17 cellular contexts compared by ENCODE assay signal in genomic region chrX:86295293-86295692, GRCh38.
"Had no signal": no experiment of that assay in that cellular context is flagged by ENCODE, and none has a peak within 500 bp of the region (broad histone marks: within the 10 kb centered on the region; RNA-seq: fewer than 3 reads in every experiment).

No MANE protein-coding gene starts in this region.

- DNase-seq: activated B cell treated with CpG ODN at 0.5 μM for 24 hours; activated CD4-positive, alpha-beta T cell treated with anti-CD3 and anti-CD28 coated beads, Interleukin-2, amount 10 ng/mL, durations not matched to agents 7 days and 5 days; activated CD8-positive, alpha-beta memory T cell treated with anti-CD3 and anti-CD28 coated beads for 24 hours; activated naive CD8-positive, alpha-beta T cell treated with anti-CD3 and anti-CD28 coated beads for 36 hours; amygdala; body of pancreas; central memory CD4-positive, alpha-beta T cell; colonic mucosa; effector CD4-positive, alpha-beta T cell; esophagus squamous epithelium; left colon; lower lobe of right lung; ovary; trophoblast cell had no signal

- H3K27ac ChIP-seq: body of pancreas, colonic mucosa, esophagus squamous epithelium, lower lobe of right lung, ovary, suprapubic skin had no signal

- H3K36me3 Mint-ChIP-seq: activated naive CD8-positive, alpha-beta T cell treated with anti-CD3 and anti-CD28 coated beads for 36 hours had no signal

- H3K9me3 ChIP-seq: body of pancreas, colonic mucosa, esophagus squamous epithelium, lower lobe of right lung, ovary, suprapubic skin had no signal

- H3K4me1 ChIP-seq: body of pancreas, colonic mucosa, esophagus squamous epithelium, lower lobe of right lung, suprapubic skin had no signal

- H3K9me3 Mint-ChIP-seq: activated B cell treated with CpG ODN at 0.5 μM for 24 hours; activated CD4-positive, alpha-beta T cell treated with anti-CD3 and anti-CD28 coated beads, Interleukin-2, amount 10 ng/mL, durations not matched to agents 7 days and 5 days; activated T-helper 1 cell treated with anti-CD3 and anti-CD28 coated beads, Interleukin-12 subunit alpha, Interleukin-12 subunit beta, Interleukin-2, Interleukin-4 antibody, amounts not matched to agents 30 ng/mL and 10 ng/mL and 1 ng/mL, durations not matched to agents 14 hours and 24 hours and 36 hours; stimulated activated naive CD8-positive, alpha-beta T cell treated with anti-CD3 and anti-CD28 coated beads, Interleukin-15, Interleukin-2, amounts not matched to agents 100 ng/mL and 50 ng/mL, for 24 hours had no signal

- H3K4me3 ChIP-seq: body of pancreas, colonic mucosa, esophagus squamous epithelium, lower lobe of right lung, ovary, suprapubic skin had no signal

- H3K27ac Mint-ChIP-seq: activated B cell treated with CpG ODN at 0.5 μM for 24 hours; activated CD4-positive, alpha-beta T cell treated with anti-CD3 and anti-CD28 coated beads, Interleukin-2, amount 10 ng/mL, durations not matched to agents 7 days and 5 days; activated naive CD8-positive, alpha-beta T cell treated with anti-CD3 and anti-CD28 coated beads for 36 hours; activated T-helper 1 cell treated with anti-CD3 and anti-CD28 coated beads, Interleukin-12 subunit alpha, Interleukin-12 subunit beta, Interleukin-2, Interleukin-4 antibody, amounts not matched to agents 30 ng/mL and 10 ng/mL and 1 ng/mL, durations not matched to agents 14 hours and 24 hours and 36 hours; stimulated activated naive CD8-positive, alpha-beta T cell treated with anti-CD3 and anti-CD28 coated beads, Interleukin-15, Interleukin-2, amounts not matched to agents 100 ng/mL and 50 ng/mL, for 24 hours had no signal

- H3K27me3 Mint-ChIP-seq: activated B cell treated with CpG ODN at 0.5 μM for 24 hours; activated CD4-positive, alpha-beta T cell treated with anti-CD3 and anti-CD28 coated beads, Interleukin-2, amount 10 ng/mL, durations not matched to agents 7 days and 5 days; activated naive CD8-positive, alpha-beta T cell treated with anti-CD3 and anti-CD28 coated beads for 36 hours; stimulated activated naive CD8-positive, alpha-beta T cell treated with anti-CD3 and anti-CD28 coated beads, Interleukin-15, Interleukin-2, amounts not matched to agents 100 ng/mL and 50 ng/mL, for 24 hours had no signal

- H3K36me3 ChIP-seq: colonic mucosa, esophagus squamous epithelium, lower lobe of right lung, ovary, suprapubic skin had no signal

- H3K4me1 Mint-ChIP-seq: activated B cell treated with CpG ODN at 0.5 μM for 24 hours; activated CD4-positive, alpha-beta T cell treated with anti-CD3 and anti-CD28 coated beads, Interleukin-2, amount 10 ng/mL, durations not matched to agents 7 days and 5 days; activated naive CD8-positive, alpha-beta T cell treated with anti-CD3 and anti-CD28 coated beads for 36 hours had no signal

- H3K27me3 ChIP-seq: body of pancreas, colonic mucosa, esophagus squamous epithelium, ovary, suprapubic skin had no signal

- H3K4me3 Mint-ChIP-seq: activated B cell treated with CpG ODN at 0.5 μM for 24 hours; activated CD4-positive, alpha-beta T cell treated with anti-CD3 and anti-CD28 coated beads, Interleukin-2, amount 10 ng/mL, durations not matched to agents 7 days and 5 days; activated naive CD8-positive, alpha-beta T cell treated with anti-CD3 and anti-CD28 coated beads for 36 hours; activated T-helper 1 cell treated with anti-CD3 and anti-CD28 coated beads, Interleukin-12 subunit alpha, Interleukin-12 subunit beta, Interleukin-2, Interleukin-4 antibody, amounts not matched to agents 30 ng/mL and 10 ng/mL and 1 ng/mL, durations not matched to agents 14 hours and 24 hours and 36 hours; stimulated activated naive CD8-positive, alpha-beta T cell treated with anti-CD3 and anti-CD28 coated beads, Interleukin-15, Interleukin-2, amounts not matched to agents 100 ng/mL and 50 ng/mL, for 24 hours had no signal
